ENCODE assay signal across 26 cellular contexts in genomic region chr1:41849211-41849759, GRCh38.
"Had no signal": no experiment of that assay in that cellular context is flagged by ENCODE, and none has a peak within 500 bp of the region (broad histone marks: within the 10 kb centered on the region; RNA-seq: fewer than 3 reads in every experiment).

No MANE protein-coding gene starts in this region.

- H3K4me3 Mint-ChIP-seq: activated CD4-positive, alpha-beta T cell treated with anti-CD3 and anti-CD28 coated beads for 36 hours; activated naive CD8-positive, alpha-beta T cell treated with anti-CD3 and anti-CD28 coated beads for 36 hours; activated T-cell treated with anti-CD3 and anti-CD28 coated beads, Interleukin-2, amount 50 U/mL, for 72 hours; dendritic cell treated with granulocyte-macrophage colony-stimulating factor and Interleukin-4, amounts not matched to agents 40 ng/mL and 50 ng/mL, for 4 days; endodermal cell; memory B cell; naive thymus-derived CD4-positive, alpha-beta T cell; stimulated activated naive B cell treated with anti-CD40 and anti-IgM and Interleukin-4, amounts not matched to agents 10 μg/mL and 1 μg/mL and 100 μg/mL, for 72 hours had no signal

- H3K36me3 Mint-ChIP-seq: memory B cell had no signal

- H3K27ac ChIP-seq: brain microvascular endothelial cell, epithelial cell of prostate, esophagus squamous epithelium, ovary, sigmoid colon, stomach, tibial artery had no signal

- H3K27ac Mint-ChIP-seq: activated CD4-positive, alpha-beta T cell treated with anti-CD3 and anti-CD28 coated beads for 36 hours; activated naive CD8-positive, alpha-beta T cell treated with anti-CD3 and anti-CD28 coated beads for 36 hours; activated T-cell treated with anti-CD3 and anti-CD28 coated beads, Interleukin-2, amount 50 U/mL, for 72 hours; dendritic cell treated with granulocyte-macrophage colony-stimulating factor and Interleukin-4, amounts not matched to agents 40 ng/mL and 50 ng/mL, for 4 days; endodermal cell; memory B cell; progenitor cell of endocrine pancreas; stimulated activated naive B cell treated with anti-CD40 and anti-IgM and Interleukin-4, amounts not matched to agents 10 μg/mL and 1 μg/mL and 100 μg/mL, for 72 hours had no signal

- H3K4me3 ChIP-seq: esophagus squamous epithelium, ovary, sigmoid colon, stomach, tibial artery had no signal

- H3K9me3 ChIP-seq: esophagus squamous epithelium, ovary, sigmoid colon, stomach, tibial artery had no signal

- H3K36me3 ChIP-seq: brain microvascular endothelial cell, ovary, sigmoid colon, stomach, tibial artery had no signal

- ATAC-seq: left colon; stimulated activated naive B cell treated with anti-CD40 and anti-IgM and Interleukin-4, amounts not matched to agents 10 μg/mL and 1 μg/mL and 100 μg/mL, for 72 hours had no signal

- H3K9me3 Mint-ChIP-seq: activated naive CD8-positive, alpha-beta T cell treated with anti-CD3 and anti-CD28 coated beads for 36 hours; endodermal cell had no signal

- DNase-seq: activated CD4-positive, CD25-positive, alpha-beta regulatory T cell; activated effector memory CD4-positive, alpha-beta T cell treated with Interleukin-2 at 50 U/mL for 16 hours; activated T-cell treated with anti-CD3 and anti-CD28 coated beads for 4 hours; brain microvascular endothelial cell; endodermal cell; esophagus squamous epithelium; foreskin melanocyte; left colon; midbrain; naive thymus-derived CD4-positive, alpha-beta T cell; ovary; retina; sigmoid colon; small intestine; stimulated activated CD4-positive, alpha-beta T cell treated with anti-CD3 and anti-CD28 coated beads, Interleukin-4, amount 100 ng/mL, for 4 hours; stimulated activated CD8-positive, alpha-beta memory T cell treated with anti-CD3 and anti-CD28 coated beads, Interleukin-4, amount 100 ng/mL, for 48 hours; stimulated activated naive B cell treated with anti-CD40 and anti-IgM and Interleukin-4, amounts not matched to agents 10 μg/mL and 1 μg/mL and 100 μg/mL, for 72 hours; stomach; tibial artery had no signal
